In the genomic region with DNA sequence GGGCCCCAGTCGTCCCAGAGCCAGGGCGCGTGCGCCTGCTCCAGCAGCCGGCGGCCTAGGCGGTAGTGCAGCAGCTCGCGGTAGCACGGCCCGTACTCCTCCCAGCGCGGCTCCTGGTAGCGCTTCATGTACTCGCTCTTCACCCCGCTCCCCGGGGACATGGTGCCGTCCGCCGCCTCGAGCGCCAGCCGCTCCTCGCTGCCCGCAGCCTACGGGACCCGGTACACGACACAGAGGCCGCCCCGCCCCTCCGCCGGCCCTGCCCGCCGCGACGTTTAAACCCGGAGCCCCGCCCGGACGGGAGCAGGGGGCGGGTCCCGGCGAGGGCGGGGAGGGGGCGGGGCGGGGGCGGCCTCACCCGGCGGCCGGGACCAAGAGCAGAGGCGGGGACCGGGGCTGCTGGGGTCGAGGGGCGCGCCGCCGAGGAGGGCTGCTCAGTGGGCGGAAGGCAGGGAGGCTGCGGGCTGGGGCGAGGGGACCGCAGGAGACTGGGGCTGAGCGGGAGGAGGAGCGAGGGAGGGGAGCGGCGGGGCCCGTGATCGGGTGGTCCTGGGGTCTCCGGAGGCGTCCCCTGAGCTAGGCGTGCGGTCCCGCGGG, we compare ENCODE assay signal across 8 cellular contexts. TPM values are rescaled to one million over a fixed set of nuclear protein-coding genes. Genes with fewer than 3 reads are reported as not detected.
DNase-seq lines count a peak whose midpoint lies in the region; ATAC-seq and TF ChIP-seq lines count a peak whose summit lies in the region.

No MANE protein-coding gene starts in this region.

- H3K4me1 ChIP-seq in foreskin keratinocyte (no peaks in the 10 kb centered on the region), neuron (ENCODE audit: insufficient read depth, low read length) (peaks cover 8% of the 10 kb centered on the region), subcutaneous abdominal adipose tissue (ENCODE audit: control insufficient read depth in 5 of 5, insufficient read depth in 5 of 5, low read length in 5 of 5) (peaks cover 0 to 22% (median 21%) of the 10 kb centered on the region in 5 donors)

- H3K4me3 ChIP-seq in neuron (ENCODE audit: low read length) (peak overlapping the region; percentile 90), subcutaneous abdominal adipose tissue (ENCODE audit: low read depth in 1 of 5, low read length in 5 of 5) (peak overlapping the region in 4 of 5 donors; percentile 78 to 92 (median 87))

- H3K27ac ChIP-seq in KOPT-K1 (ENCODE audit: low read depth, low read length, poor library complexity, severe bottlenecking) (peak overlapping the region; percentile 99), foreskin keratinocyte (peak overlapping the region; percentile 57), subcutaneous abdominal adipose tissue (ENCODE audit: low read depth, low read length) (peak overlapping the region; percentile 37)

- DNase-seq in EL, result peak; percentile 78
- peak; percentile 78 for DNase-seq in activated gamma-delta T cell treated with Interleukin-2 at 50 U/mL for 16 hours
- DNase-seq in foreskin keratinocyte, result peak; percentile 49 to 64

- no peak for TF ChIP-seq CTCF in foreskin keratinocyte (conservative IDR thresholded peaks at IDR 0.05)

- H3K9me3 ChIP-seq in KOPT-K1 (ENCODE audit: insufficient read depth, low read length, poor library complexity, severe bottlenecking) (no peaks in the 10 kb centered on the region), neuron (ENCODE audit: low read length) (no peaks in the 10 kb centered on the region), subcutaneous abdominal adipose tissue (ENCODE audit: control insufficient read depth in 5 of 5, low read length in 5 of 5) (no peaks in the 10 kb centered on the region)

- H3K27me3 ChIP-seq in foreskin keratinocyte, result no peaks in the 10 kb centered on the region
- H3K27me3 ChIP-seq in neuron (ENCODE audit: insufficient read depth, low read length), result peaks cover 3% of the 10 kb centered on the region
- peaks cover 0 to 8% (median 3%) of the 10 kb centered on the region in 5 donors for H3K27me3 ChIP-seq in subcutaneous abdominal adipose tissue (ENCODE audit: control insufficient read depth in 5 of 5, insufficient read depth in 4 of 5, low read length in 5 of 5)

- ATAC-seq in GM21825 (IDR thresholded peaks at IDR 0.05; ENCODE audit: unreplicated experiment) (peak; percentile 67), foreskin keratinocyte (peak; percentile 86)

- TF ChIP-seq POLR2A in Raji (IDR thresholded peaks at IDR 0.05; ENCODE audit: insufficient read depth, low read depth, low read length), result peak; percentile 85

- peak overlapping the region; percentile 96 for H2AFZ ChIP-seq in neuron (ENCODE audit: low read depth, low read length)

- H3K36me3 ChIP-seq in KOPT-K1 (ENCODE audit: insufficient read depth, low read length), result no peaks in the 10 kb centered on the region
- peaks cover 4% of the 10 kb centered on the region for H3K36me3 ChIP-seq in neuron (ENCODE audit: insufficient read depth, low read length)
- no peaks in the 10 kb centered on the region for H3K36me3 ChIP-seq in subcutaneous abdominal adipose tissue (ENCODE audit: control insufficient read depth in 5 of 5, insufficient read depth in 5 of 5, low read length in 5 of 5)

- peak overlapping the region in 4 of 5 donors; percentile 48 to 73 (median 64) for H3K9ac ChIP-seq in subcutaneous abdominal adipose tissue (ENCODE audit: low read length in 5 of 5)

RNA-seq across cellular contexts. Expression of a gene that starts 0.4 kb away (rescaled TPM):
- 10.4 and 11.6 TPM in 2 replicates for total RNA-seq in foreskin keratinocyte
- polyA plus RNA-seq in foreskin keratinocyte, result 2.8 and 3.7 TPM in 2 replicates

Comparison
In these comparisons a context has a peak if more than half of its experiments do, and no peak if none do; other contexts are left out.
1. Peak in every context shown above with its lines: DNase-seq, ATAC-seq, H3K4me3 ChIP-seq and H3K27ac ChIP-seq.
2. H3K27ac ChIP-seq: peak in every context shown above with its lines; median percentile 99 in KOPT-K1; 57 in foreskin keratinocyte; 37 in subcutaneous abdominal adipose tissue.